8 cellular contexts compared by ENCODE assay signal in the genomic region with DNA sequence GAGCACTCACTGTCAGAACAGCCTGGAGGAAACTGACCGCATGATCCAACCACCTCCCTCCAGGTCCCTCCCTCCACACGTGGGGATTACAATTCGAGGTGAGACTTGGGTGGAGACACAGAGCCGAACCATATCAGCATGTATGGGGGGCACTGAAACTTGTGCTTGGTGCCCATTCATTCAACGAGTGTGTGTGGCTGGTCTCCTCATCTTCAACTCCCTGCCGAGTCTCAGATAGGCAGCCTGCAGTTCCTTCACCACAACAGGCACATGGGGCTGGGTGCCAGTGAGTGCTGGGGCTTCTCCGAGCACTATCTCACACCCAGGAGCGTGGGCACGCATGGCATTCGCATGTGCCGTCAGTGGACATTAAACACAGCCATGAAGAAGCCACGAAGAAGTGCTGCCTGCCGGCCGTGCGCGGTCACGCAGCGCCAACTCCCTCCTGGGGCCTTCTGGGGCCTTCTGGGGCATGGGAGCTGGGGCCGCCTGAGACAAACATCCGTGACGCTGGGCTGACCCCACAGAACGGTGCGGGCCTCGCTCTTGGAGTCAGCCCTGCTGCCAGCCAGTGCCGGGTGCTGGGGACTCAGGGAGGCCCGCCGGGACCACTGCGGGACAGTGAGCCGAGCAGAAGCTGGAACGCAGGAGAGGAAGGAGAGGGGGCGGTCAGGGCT. TPM values are rescaled to one million over a fixed set of nuclear protein-coding genes. Genes with fewer than 3 reads are reported as not detected.
DNase-seq lines count a peak whose midpoint lies in the region; ATAC-seq and TF ChIP-seq lines count a peak whose summit lies in the region.

No MANE protein-coding gene starts in this region.

- no peaks in the 10 kb centered on the region for H3K9me3 Mint-ChIP-seq in activated T-helper 2 cell treated with anti-CD3 and anti-CD28 coated beads, Interferon-gamma antibody, Interleukin-2, Interleukin-4, amounts not matched to agents 10 μg/mL and 5 μg/mL and 100 μg/mL, durations not matched to agents 14 hours and 24 hours and 36 hours

- peaks cover 4% of the 10 kb centered on the region for H3K27me3 Mint-ChIP-seq in activated T-helper 2 cell treated with anti-CD3 and anti-CD28 coated beads, Interferon-gamma antibody, Interleukin-2, Interleukin-4, amounts not matched to agents 10 μg/mL and 5 μg/mL and 100 μg/mL, durations not matched to agents 14 hours and 24 hours and 36 hours (ENCODE audit: low read depth)

- DNase-seq in HFF-Myc (ENCODE audit: extremely low read depth, low read depth) (no peak), kidney epithelial cell (ENCODE audit: low read depth) (no peak)
- no peak for DNase-seq in activated T-helper 2 cell treated with anti-CD3 and anti-CD28 coated beads, Interferon-gamma antibody, Interleukin-2, Interleukin-4, amounts not matched to agents 10 μg/mL and 5 μg/mL and 100 μg/mL, durations not matched to agents 14 hours and 24 hours and 36 hours (ENCODE audit: low spot score)
- DNase-seq in activated effector memory CD4-positive, alpha-beta T cell treated with Interleukin-2 at 50 U/mL for 16 hours: no peak

- H3K36me3 ChIP-seq in BLaER1 treated with 17β-estradiol and CSF1 and Interleukin-3, amounts not matched to agents 10 nM and 100 nM: peaks cover 19 to 32% (median 24%) of the 10 kb centered on the region in 11 experiments
- H3K36me3 ChIP-seq in kidney epithelial cell (ENCODE audit: control insufficient read depth, insufficient read depth, low read length) (no peaks in the 10 kb centered on the region), thymus (ENCODE audit: control insufficient read depth, insufficient read depth) (peaks cover 19% of the 10 kb centered on the region)

- H3K27ac Mint-ChIP-seq in activated T-helper 2 cell treated with anti-CD3 and anti-CD28 coated beads, Interferon-gamma antibody, Interleukin-2, Interleukin-4, amounts not matched to agents 10 μg/mL and 5 μg/mL and 100 μg/mL, durations not matched to agents 14 hours and 24 hours and 36 hours: peak overlapping the region; percentile 86

- H3K4me1 ChIP-seq in BLaER1 treated with 17β-estradiol and CSF1 and Interleukin-3, amounts not matched to agents 10 nM and 100 nM: peaks cover 41 to 61% (median 52%) of the 10 kb centered on the region in 10 experiments
- H3K4me1 ChIP-seq in thymus (ENCODE audit: control insufficient read depth, insufficient read depth, low read length): peaks cover 28% of the 10 kb centered on the region

- H3K36me3 Mint-ChIP-seq in activated T-helper 2 cell treated with anti-CD3 and anti-CD28 coated beads, Interferon-gamma antibody, Interleukin-2, Interleukin-4, amounts not matched to agents 10 μg/mL and 5 μg/mL and 100 μg/mL, durations not matched to agents 14 hours and 24 hours and 36 hours (ENCODE audit: low read depth): peaks cover 12% of the 10 kb centered on the region

- no peak for TF ChIP-seq CTCF in HFF-Myc (IDR thresholded peaks at IDR 0.05; ENCODE audit: low read depth, low read length, missing control alignments)
- no peak for TF ChIP-seq CTCF in kidney epithelial cell (IDR thresholded peaks at IDR 0.05; ENCODE audit: insufficient read depth, low read length, poor library complexity, severe bottlenecking)

- no peaks in the 10 kb centered on the region for H3K9me3 ChIP-seq in BLaER1 treated with 17β-estradiol and CSF1 and Interleukin-3, amounts not matched to agents 10 nM and 100 nM (replicated peaks in 1 of 11)
- H3K9me3 ChIP-seq in thymus (ENCODE audit: control insufficient read depth): no peaks in the 10 kb centered on the region

- peak overlapping the region; percentile 62 to 91 (median 77) for H3K4me3 ChIP-seq in BLaER1 treated with 17β-estradiol and CSF1 and Interleukin-3, amounts not matched to agents 10 nM and 100 nM
- H3K4me3 ChIP-seq in HFF-Myc (replicated peaks; ENCODE audit: low read depth, low read length) (peak overlapping the region; percentile 97), kidney epithelial cell (ENCODE audit: low read depth, low read length) (peak overlapping the region; percentile 76), thymus (ENCODE audit: low read length) (peak overlapping the region; percentile 88)

- H3K4me3 Mint-ChIP-seq in activated T-helper 2 cell treated with anti-CD3 and anti-CD28 coated beads, Interferon-gamma antibody, Interleukin-2, Interleukin-4, amounts not matched to agents 10 μg/mL and 5 μg/mL and 100 μg/mL, durations not matched to agents 14 hours and 24 hours and 36 hours (ENCODE audit: low read depth): peak overlapping the region; percentile 92

- peaks cover 0 to 25% (median 6%) of the 10 kb centered on the region in 11 experiments; a peak in 15 of 22 replicates for H4K20me1 ChIP-seq in BLaER1 treated with 17β-estradiol and CSF1 and Interleukin-3, amounts not matched to agents 10 nM and 100 nM

- H3K4me1 Mint-ChIP-seq in activated T-helper 2 cell treated with anti-CD3 and anti-CD28 coated beads, Interferon-gamma antibody, Interleukin-2, Interleukin-4, amounts not matched to agents 10 μg/mL and 5 μg/mL and 100 μg/mL, durations not matched to agents 14 hours and 24 hours and 36 hours (ENCODE audit: low read depth): peaks cover 18% of the 10 kb centered on the region

- intact Hi-C loops in activated T-helper 2 cell treated with anti-CD3 and anti-CD28 coated beads, Interferon-gamma antibody, Interleukin-2, Interleukin-4, amounts not matched to agents 10 μg/mL and 5 μg/mL and 100 μg/mL, durations not matched to agents 14 hours and 24 hours and 36 hours (cut with micrococcal nuclease): loop anchor here (5.0 kb wide), 1 partner anchor 325 kb away; a partner anchor contains a TSS

- peaks cover 0 to 2% (median 0%) of the 10 kb centered on the region in 11 experiments; a peak in 1 of 22 replicates for H3K27me3 ChIP-seq in BLaER1 treated with 17β-estradiol and CSF1 and Interleukin-3, amounts not matched to agents 10 nM and 100 nM
- no peaks in the 10 kb centered on the region for H3K27me3 ChIP-seq in kidney epithelial cell (ENCODE audit: control insufficient read depth, insufficient read depth, low read length)
- H3K27me3 ChIP-seq in thymus (ENCODE audit: control insufficient read depth, insufficient read depth): no peaks in the 10 kb centered on the region

- no peak for ATAC-seq in HG02970 (IDR thresholded peaks at IDR 0.05; ENCODE audit: low FRiP score, unreplicated experiment)
- no peak for ATAC-seq in HG03521 (IDR thresholded peaks at IDR 0.05; ENCODE audit: unreplicated experiment)

- peak overlapping the region; percentile 92 to 100 (median 97) for H3K4me2 ChIP-seq in BLaER1 treated with 17β-estradiol and CSF1 and Interleukin-3, amounts not matched to agents 10 nM and 100 nM

- H3K9ac ChIP-seq in BLaER1 treated with 17β-estradiol and CSF1 and Interleukin-3, amounts not matched to agents 10 nM and 100 nM: peak overlapping the region; percentile 86 to 97 (median 90)

- WGBS in thymus: 63% methylated on average over 31 of the region's 31 CpGs

- H3K27ac ChIP-seq in BLaER1 treated with 17β-estradiol and CSF1 and Interleukin-3, amounts not matched to agents 10 nM and 100 nM: peak overlapping the region; percentile 87 to 98 (median 92)
- H3K27ac ChIP-seq in thymus (ENCODE audit: low read depth): peak overlapping the region; percentile 84

RNA-seq across cellular contexts. Expression of a gene that starts 0.7 kb away (rescaled TPM):
- total RNA-seq in activated T-helper 2 cell treated with anti-CD3 and anti-CD28 coated beads, Interferon-gamma antibody, Interleukin-2, Interleukin-4, amounts not matched to agents 10 μg/mL and 5 μg/mL and 100 μg/mL, durations not matched to agents 14 hours and 24 hours and 36 hours: 44.0 and 46.9 TPM in 2 replicates
- total RNA-seq in kidney epithelial cell: 18.6 and 30.7 TPM in 2 replicates
- 18.8 TPM for polyA plus RNA-seq in thymus

RNA-seq across cellular contexts. Expression of a gene that starts 4.2 kb away (rescaled TPM):
- total RNA-seq in activated T-helper 2 cell treated with anti-CD3 and anti-CD28 coated beads, Interferon-gamma antibody, Interleukin-2, Interleukin-4, amounts not matched to agents 10 μg/mL and 5 μg/mL and 100 μg/mL, durations not matched to agents 14 hours and 24 hours and 36 hours: 6.5 and 7.1 TPM in 2 replicates
- 40.8 and 41.1 TPM in 2 replicates for total RNA-seq in kidney epithelial cell
- polyA plus RNA-seq in thymus: 77.9 TPM

RNA-seq across cellular contexts. Expression of a gene that starts 30.5 kb away (rescaled TPM):
- total RNA-seq in activated T-helper 2 cell treated with anti-CD3 and anti-CD28 coated beads, Interferon-gamma antibody, Interleukin-2, Interleukin-4, amounts not matched to agents 10 μg/mL and 5 μg/mL and 100 μg/mL, durations not matched to agents 14 hours and 24 hours and 36 hours: 12.4 and 13.6 TPM in 2 replicates
- 14.4 and 17.7 TPM in 2 replicates for total RNA-seq in kidney epithelial cell
- polyA plus RNA-seq in thymus: 16.3 TPM

RNA-seq across cellular contexts. Expression of a gene that starts 39.1 kb away (rescaled TPM):
- not detected in 2 replicates for total RNA-seq in activated T-helper 2 cell treated with anti-CD3 and anti-CD28 coated beads, Interferon-gamma antibody, Interleukin-2, Interleukin-4, amounts not matched to agents 10 μg/mL and 5 μg/mL and 100 μg/mL, durations not matched to agents 14 hours and 24 hours and 36 hours
- 97.0 and 119 TPM in 2 replicates for total RNA-seq in kidney epithelial cell
- 34.7 TPM for polyA plus RNA-seq in thymus

RNA-seq across cellular contexts. Expression of a gene that starts 50.4 kb away (rescaled TPM):
- 59.0 and 59.1 TPM in 2 replicates for total RNA-seq in activated T-helper 2 cell treated with anti-CD3 and anti-CD28 coated beads, Interferon-gamma antibody, Interleukin-2, Interleukin-4, amounts not matched to agents 10 μg/mL and 5 μg/mL and 100 μg/mL, durations not matched to agents 14 hours and 24 hours and 36 hours
- total RNA-seq in kidney epithelial cell: 47.7 and 56.9 TPM in 2 replicates
- polyA plus RNA-seq in thymus: 94.0 TPM
